ENCODE assay signal across 26 cellular contexts in the genomic region with DNA sequence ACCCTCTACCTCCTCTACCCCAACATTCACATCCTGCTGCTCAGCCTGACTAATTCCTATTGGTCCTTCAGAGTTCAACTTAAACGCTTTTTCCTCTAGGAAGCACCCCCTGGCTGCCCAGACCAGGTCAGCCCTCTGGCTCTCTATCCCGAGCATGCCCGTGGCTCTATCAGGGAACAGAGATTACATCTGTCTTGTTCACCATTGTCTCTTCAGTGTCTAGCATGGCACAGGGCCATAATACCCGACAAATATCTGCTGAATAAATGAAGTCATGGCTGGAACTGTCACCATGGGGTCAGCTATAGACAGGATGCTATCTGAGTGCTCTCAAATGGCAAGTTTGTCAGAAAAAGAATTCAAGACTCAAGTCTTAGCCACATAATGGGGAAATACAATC.
"Had no signal": no experiment of that assay in that cellular context is flagged by ENCODE, and none has a peak within 500 bp of the region (broad histone marks: within the 10 kb centered on the region; RNA-seq: fewer than 3 reads in every experiment).

No MANE protein-coding gene starts in this region.

- DNase-seq: activated B cell treated with CpG ODN at 0.5 μM for 24 hours; activated CD4-positive, alpha-beta memory T cell treated with anti-CD3 and anti-CD28 coated beads for 36 hours; activated CD4-positive, alpha-beta T cell treated with anti-CD3 and anti-CD28 coated beads for 1 hour; activated CD8-positive, alpha-beta memory T cell treated with anti-CD3 and anti-CD28 coated beads for 24 hours; activated gamma-delta T cell treated with Interleukin-2 at 50 U/mL for 16 hours; activated naive CD4-positive, alpha-beta T cell treated with anti-CD3 and anti-CD28 coated beads, Interleukin-2, amount 10 ng/mL, durations not matched to agents 7 days and 5 days; activated naive CD8-positive, alpha-beta T cell treated with anti-CD3 and anti-CD28 coated beads for 36 hours; activated T-cell treated with anti-CD3 and anti-CD28 coated beads, Interleukin-2, amount 50 U/mL, for 48 hours; Kasumi-1; KBM-7; NCI-H1048; NCI-H1417; NCI-H2029 treated with DMSO at 0.1 percent for 48 hours; NCI-H345; NCI-H510A; NCI-H526 treated with DMSO at 0.1 percent for 48 hours; OCI-M1; RPMI8226; T-cell; T-helper 2 cell; T1000 had no signal

- ATAC-seq: activated T-helper 17 cell treated with anti-CD3 and anti-CD28 coated beads, Interleukin-2, amount 50 U/mL, for 72 hours; Panc1; Right ventricle myocardium inferior; T-cell had no signal

- H3K4me3 ChIP-seq: SK-N-MC had no signal

- FAIRE-seq: TTC549 had no signal

- H3K27ac ChIP-seq: SK-N-MC had no signal
